ENCODE assay signal across 20 cellular contexts in genomic region chr6:42268835-42269204, GRCh38. TPM values are rescaled to one million over a fixed set of nuclear protein-coding genes. Genes with fewer than 3 reads are reported as not detected.
DNase-seq lines count a peak whose midpoint lies in the region; ATAC-seq and TF ChIP-seq lines count a peak whose summit lies in the region.
"Had no signal": no experiment of that assay in that cellular context is flagged by ENCODE, and none has a peak within 500 bp of the region (broad histone marks: within the 10 kb centered on the region; RNA-seq: fewer than 3 reads in every experiment).

No MANE protein-coding gene starts in this region.

- peaks cover 53% of the 10 kb centered on the region for H3K4me1 ChIP-seq in KMS-11 (ENCODE audit: low read depth, poor library complexity, severe bottlenecking)

- H3K79me2 ChIP-seq in KMS-11 (ENCODE audit: insufficient read depth, low read depth) = no peaks in the 10 kb centered on the region

- no peak for ATAC-seq in HG03135 (IDR thresholded peaks at IDR 0.05; ENCODE audit: unreplicated experiment)

- intact Hi-C loops in posterior vena cava (cut with DNase I) = loop anchor here in 1 of 2 donors (10.0 kb wide), 1 partner anchor 266 kb away; no protein-coding TSS in a partner anchor

- H3K27ac ChIP-seq in KMS-11 (peak overlapping the region; percentile 90), RWPE1 (peak overlapping the region; percentile 11; the same call in 1 of the 2 replicates)
- H3K27ac ChIP-seq: 22Rv1; BLaER1 treated with 17β-estradiol and CSF1 and Interleukin-3, amounts not matched to agents 10 nM and 100 nM; SK-N-MC had no signal

- no peaks in the 10 kb centered on the region for H3K27me3 ChIP-seq in KMS-11 (ENCODE audit: insufficient read depth, low read depth)
- H3K27me3 ChIP-seq: BLaER1 treated with 17β-estradiol and CSF1 and Interleukin-3, amounts not matched to agents 10 nM and 100 nM had no signal

- no peaks in the 10 kb centered on the region for H3K36me3 ChIP-seq in KMS-11 (ENCODE audit: insufficient read depth)

- H3K4me3 ChIP-seq in KMS-11 (IDR thresholded peaks at IDR 0.05; ENCODE audit: insufficient read depth, low read depth, low read length) = no peak overlapping the region
- H3K4me3 ChIP-seq: BLaER1 treated with 17β-estradiol and CSF1 and Interleukin-3, amounts not matched to agents 10 nM and 100 nM; SK-N-MC had no signal

- peak overlapping the region; percentile 95 for H3K4me2 ChIP-seq in KMS-11
- H3K4me2 ChIP-seq: BLaER1 treated with 17β-estradiol and CSF1 and Interleukin-3, amounts not matched to agents 10 nM and 100 nM had no signal

- POLR2A ChIA-PET in RWPE1 (lab: Yijun Ruan, JAX; ENCODE audit: low non-redundant PET) = no interaction called here

- H3K9ac ChIP-seq in KMS-11 = peak overlapping the region; percentile 45; the same call in 1 of the 2 replicates
- H3K9ac ChIP-seq: BLaER1 treated with 17β-estradiol and CSF1 and Interleukin-3, amounts not matched to agents 10 nM and 100 nM had no signal

- no peaks in the 10 kb centered on the region for H4K20me1 ChIP-seq in KMS-11 (ENCODE audit: insufficient read depth)
- H4K20me1 ChIP-seq: BLaER1 treated with 17β-estradiol and CSF1 and Interleukin-3, amounts not matched to agents 10 nM and 100 nM had no signal

- DNase-seq in activated CD4-positive, CD25-positive, alpha-beta regulatory T cell treated with anti-CD3 and anti-CD28 coated beads, Interleukin-2, amount 50 U/mL, for 72 hours = peak; percentile 16
- no peak for DNase-seq in activated CD4-positive, CD25-positive, alpha-beta regulatory T cell (lab: John Stamatoyannopoulos, UW)
- no peak for DNase-seq in RWPE1 (ENCODE audit: low spot score)
- DNase-seq in posterior vena cava (ENCODE audit: low spot score) = peak; percentile 57
- no peak for DNase-seq in OCI-M1 (lab: John Stamatoyannopoulos, UW)
- DNase-seq in NCI-H1105 treated with DMSO at 0.1 percent for 48 hours (lab: John Stamatoyannopoulos, UW) = no peak
- DNase-seq: ACHN; CD4-positive, alpha-beta memory T cell; NCI-H1694; NCI-H2081; NCI-H2171 treated with DMSO at 0.1 percent for 48 hours; NCI-H524 treated with DMSO at 0.1 percent for 48 hours; NCI-H82; SHP77 treated with DMSO at 0.1 percent for 48 hours; SW 1271 had no signal

- H2AFZ ChIP-seq in KMS-11 (ENCODE audit: low read depth) = no peak overlapping the region

- TF ChIP-seq CTCF in KMS-11 (conservative IDR thresholded peaks at IDR 0.05; ENCODE audit: low read depth, low read length) = no peak
- TF ChIP-seq CTCF in RWPE1 (conservative IDR thresholded peaks at IDR 0.05; ENCODE audit: low read depth) = no peak

- CTCF ChIA-PET in RWPE1 (lab: Yijun Ruan, JAX) = interaction anchor here (0.8 kb wide), 1 partner anchor 110 kb away, joined by 6 read pairs; no protein-coding TSS in a partner anchor

RNA-seq across cellular contexts. Expression of gene MRPS10, which starts 51.2 kb away (rescaled TPM):
- total RNA-seq in posterior vena cava = 10 to 100 TPM; 22.5 to 26.8 TPM

Comparison
In these comparisons a context has a peak if more than half of its experiments do, and no peak if none do; other contexts are left out.
1. DNase-seq: peak in activated CD4-positive, CD25-positive, alpha-beta regulatory T cell treated with anti-CD3 and anti-CD28 coated beads, Interleukin-2, amount 50 U/mL, for 72 hours (single experiment) and posterior vena cava (single experiment); none in activated CD4-positive, CD25-positive, alpha-beta regulatory T cell (0 of 4), RWPE1 (single experiment), OCI-M1 (single experiment) and NCI-H1105 treated with DMSO at 0.1 percent for 48 hours (single experiment).